Comparison of ENCODE assay signal across 8 cellular contexts in genomic region chr9:131237931-131238401, GRCh38. TPM values are rescaled to one million over a fixed set of nuclear protein-coding genes. Genes with fewer than 3 reads are reported as not detected.
A peak's percentile ranks its signal among the peaks of the same experiment; 100 is the strongest.
DNase-seq lines count a peak whose midpoint lies in the region; ATAC-seq and TF ChIP-seq lines count a peak whose summit lies in the region.

No MANE protein-coding gene starts in this region.

- peak; percentile 48 for DNase-seq in SKM-1 treated with dmso at 0.1 percent for 144 hours (lab: John Stamatoyannopoulos, UW; ENCODE audit: unreplicated experiment)
- peak; percentile 81 for DNase-seq in activated naive CD8-positive, alpha-beta T cell treated with anti-CD3 and anti-CD28 coated beads, Interleukin-2, amount 10 ng/mL, durations not matched to agents 7 days and 5 days
- DNase-seq in right atrium auricular region (ENCODE audit: low spot score), result no peak
- DNase-seq in D341Med (ENCODE audit: low spot score), result no peak

- H3K36me3 ChIP-seq in BLaER1 (peaks cover 26% of the 10 kb centered on the region), right atrium auricular region (peaks cover 8% of the 10 kb centered on the region), skeletal muscle tissue (ENCODE audit: control insufficient read depth in 3 of 3, insufficient read depth in 3 of 3, low read length in 3 of 3) (peaks cover 11 to 12% (median 11%) of the 10 kb centered on the region in 3 donors)

- POLR2A ChIA-PET in activated naive CD8-positive, alpha-beta T cell treated with anti-CD3 and anti-CD28 coated beads, Interleukin-2, amount 10 ng/mL, durations not matched to agents 7 days and 5 days (lab: Charles Lee), result interaction anchor here (0.7 to 6.1 kb wide), 7 partner anchors 13 to 41 kb away, joined by 3 to 110 read pairs (median 14); partner anchors contain the start of gene FAM78A

- H3K27ac Mint-ChIP-seq in activated naive CD8-positive, alpha-beta T cell treated with anti-CD3 and anti-CD28 coated beads, Interleukin-2, amount 10 ng/mL, durations not matched to agents 7 days and 5 days, result peak overlapping the region; percentile 98

- peaks cover 12% of the 10 kb centered on the region for H3K36me3 Mint-ChIP-seq in activated naive CD8-positive, alpha-beta T cell treated with anti-CD3 and anti-CD28 coated beads, Interleukin-2, amount 10 ng/mL, durations not matched to agents 7 days and 5 days

- H3K4me3 ChIP-seq in BLaER1, result peak overlapping the region; percentile 48
- peak overlapping the region in 1 of 2 donors; percentile 18 for H3K4me3 ChIP-seq in right atrium auricular region
- peak overlapping the region; percentile 45 to 60 (median 46) for H3K4me3 ChIP-seq in skeletal muscle tissue (ENCODE audit: low read length in 3 of 3)

- H3K27me3 Mint-ChIP-seq in activated naive CD8-positive, alpha-beta T cell treated with anti-CD3 and anti-CD28 coated beads, Interleukin-2, amount 10 ng/mL, durations not matched to agents 7 days and 5 days, result no peaks in the 10 kb centered on the region

- H3K27me3 ChIP-seq in BLaER1 (no peaks in the 10 kb centered on the region), right atrium auricular region (no peaks in the 10 kb centered on the region), skeletal muscle tissue (ENCODE audit: control insufficient read depth in 3 of 3, insufficient read depth in 3 of 3, low read length in 3 of 3) (no peaks in the 10 kb centered on the region)

- peaks cover 8% of the 10 kb centered on the region; the same call in 1 of the 2 replicates for H3K9me3 ChIP-seq in BLaER1
- no peaks in the 10 kb centered on the region for H3K9me3 ChIP-seq in right atrium auricular region
- peaks cover 0 to 1% (median 0%) of the 10 kb centered on the region in 3 donors for H3K9me3 ChIP-seq in skeletal muscle tissue (ENCODE audit: control insufficient read depth in 3 of 3, low read length in 3 of 3)

- H3K9ac ChIP-seq in BLaER1 (peak overlapping the region; percentile 78), skeletal muscle tissue (ENCODE audit: low read depth in 1 of 3, low read length in 3 of 3) (peak overlapping the region in 2 of 3 donors; percentile 34 to 81)

- ATAC-seq in GM19324 (IDR thresholded peaks at IDR 0.05; ENCODE audit: low FRiP score, unreplicated experiment) (peak; percentile 74), HG03565 (IDR thresholded peaks at IDR 0.05; ENCODE audit: unreplicated experiment) (peak; percentile 74)
- peak; percentile 97 for ATAC-seq in activated naive CD8-positive, alpha-beta T cell treated with anti-CD3 and anti-CD28 coated beads, Interleukin-2, amount 10 ng/mL, durations not matched to agents 7 days and 5 days (ENCODE audit: low read depth)

- no peak for TF ChIP-seq CTCF in right atrium auricular region (IDR thresholded peaks at IDR 0.05)

- peak overlapping the region; percentile 79 for H3K4me3 Mint-ChIP-seq in activated naive CD8-positive, alpha-beta T cell treated with anti-CD3 and anti-CD28 coated beads, Interleukin-2, amount 10 ng/mL, durations not matched to agents 7 days and 5 days

- H3K27ac ChIP-seq in BLaER1 (peak overlapping the region; percentile 92), right atrium auricular region (peak overlapping the region; percentile 79 to 96), skeletal muscle tissue (ENCODE audit: low read depth, low read length) (peak overlapping the region; percentile 85)

- H3K4me1 ChIP-seq in BLaER1, result peaks cover 77% of the 10 kb centered on the region
- peaks cover 0 to 49% of the 10 kb centered on the region in 2 donors for H3K4me1 ChIP-seq in right atrium auricular region
- peaks cover 22 to 35% (median 32%) of the 10 kb centered on the region in 3 donors for H3K4me1 ChIP-seq in skeletal muscle tissue (ENCODE audit: control insufficient read depth in 3 of 3, insufficient read depth in 3 of 3, low read length in 3 of 3)

- peak overlapping the region; percentile 82 for H3K4me2 ChIP-seq in BLaER1

- H3K9me3 Mint-ChIP-seq in activated naive CD8-positive, alpha-beta T cell treated with anti-CD3 and anti-CD28 coated beads, Interleukin-2, amount 10 ng/mL, durations not matched to agents 7 days and 5 days, result peaks cover 2% of the 10 kb centered on the region

- peaks cover 38% of the 10 kb centered on the region for H3K4me1 Mint-ChIP-seq in activated naive CD8-positive, alpha-beta T cell treated with anti-CD3 and anti-CD28 coated beads, Interleukin-2, amount 10 ng/mL, durations not matched to agents 7 days and 5 days

- no peaks in the 10 kb centered on the region for H4K20me1 ChIP-seq in BLaER1

RNA-seq across cellular contexts. Expression of gene FAM78A, which starts 38.3 kb away (rescaled TPM):
- total RNA-seq in activated naive CD8-positive, alpha-beta T cell treated with anti-CD3 and anti-CD28 coated beads, Interleukin-2, amount 10 ng/mL, durations not matched to agents 7 days and 5 days, result 100 to 1,000 TPM; 102 to 104 TPM
- 10 to 100 TPM; 31.8 to 55.3 TPM for total RNA-seq in right atrium auricular region
- 14.6 TPM for total RNA-seq in skeletal muscle tissue

RNA-seq across cellular contexts. Expression of gene PLPP7, which starts 51.6 kb away (rescaled TPM):
- total RNA-seq in activated naive CD8-positive, alpha-beta T cell treated with anti-CD3 and anti-CD28 coated beads, Interleukin-2, amount 10 ng/mL, durations not matched to agents 7 days and 5 days, result under 1 TPM; 0.42 to 0.65 TPM
- 100 to 1,000 TPM; 124 to 216 TPM for total RNA-seq in right atrium auricular region
- total RNA-seq in skeletal muscle tissue, result 34.4 TPM

Comparison
In these comparisons a context has a peak if more than half of its experiments do, and no peak if none do; other contexts are left out.
1. DNase-seq: peak in SKM-1 treated with dmso at 0.1 percent for 144 hours (single experiment) and activated naive CD8-positive, alpha-beta T cell treated with anti-CD3 and anti-CD28 coated beads, Interleukin-2, amount 10 ng/mL, durations not matched to agents 7 days and 5 days (single experiment); none in right atrium auricular region (single experiment) and D341Med (single experiment).
2. RNA of gene PLPP7, which starts 51.6 kb away (total RNA-seq): 124 to 216 TPM in right atrium auricular region and 34.4 TPM in skeletal muscle tissue (single experiment); 0.42 to 0.65 TPM in activated naive CD8-positive, alpha-beta T cell treated with anti-CD3 and anti-CD28 coated beads, Interleukin-2, amount 10 ng/mL, durations not matched to agents 7 days and 5 days; every median in the first group is over 10 times any median in the second.
3. Peak in every context shown above with its lines, with median percentiles within 50 percentile points of each other: H3K27ac ChIP-seq and ATAC-seq.